In the genomic region with DNA sequence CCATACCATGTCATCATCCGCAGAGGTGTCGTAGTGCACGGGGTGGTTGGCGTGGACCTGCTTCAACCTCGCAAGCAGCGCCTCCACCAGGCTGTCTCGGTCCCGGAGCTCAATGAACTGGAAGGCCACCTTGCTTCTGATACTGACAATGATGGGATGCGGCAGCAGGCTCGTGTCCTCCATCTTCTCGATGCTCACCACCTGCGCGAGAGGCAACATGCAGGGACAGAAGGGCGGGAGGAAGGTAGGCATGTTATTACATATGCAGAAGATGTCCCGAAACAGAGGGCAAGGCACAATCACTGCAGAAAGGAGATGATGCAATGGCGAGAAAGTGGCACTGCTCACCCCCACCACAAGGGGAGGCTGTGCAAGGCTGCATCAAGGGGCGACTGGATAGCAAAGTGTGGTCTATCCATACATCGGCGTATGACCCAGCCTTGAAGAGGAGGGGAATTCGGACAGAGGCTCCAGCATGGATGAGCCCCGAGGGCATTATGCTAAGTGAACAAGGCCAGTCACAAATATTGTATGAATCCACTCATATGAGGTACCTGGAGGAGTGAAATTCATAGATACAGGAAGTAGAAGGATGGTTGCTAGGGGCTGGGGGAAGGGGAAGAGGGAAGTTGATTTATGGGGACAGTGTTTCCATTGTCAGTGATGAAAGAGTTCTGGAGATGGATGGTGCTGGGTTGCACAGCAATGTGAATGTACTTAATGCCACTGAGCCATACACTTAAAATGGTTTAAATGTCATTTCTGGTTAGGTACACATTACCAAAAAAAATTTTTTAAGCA, we compare ENCODE assay signal across 9 cellular contexts. TPM values are rescaled to one million over a fixed set of nuclear protein-coding genes. Genes with fewer than 3 reads are reported as not detected.
DNase-seq lines count a peak whose midpoint lies in the region; ATAC-seq and TF ChIP-seq lines count a peak whose summit lies in the region.
"Had no signal": no experiment of that assay in that cellular context is flagged by ENCODE, and none has a peak within 500 bp of the region (broad histone marks: within the 10 kb centered on the region; RNA-seq: fewer than 3 reads in every experiment).

No MANE protein-coding gene starts in this region.

- H2BK15ac ChIP-seq in IMR-90 (ENCODE audit: low read depth, low read length): no peak overlapping the region; the same call in 2 of the 3 replicates

- no peak overlapping the region for H3K4me2 ChIP-seq in IMR-90 (ENCODE audit: low read depth, low read length)

- H3K27me3 ChIP-seq in IMR-90 (ENCODE audit: control insufficient read depth, insufficient read depth, low read length): no peaks in the 10 kb centered on the region; the same call in 1 of the 2 replicates
- H3K27me3 ChIP-seq in right lobe of liver: no peaks in the 10 kb centered on the region
- H3K27me3 ChIP-seq in vagina: no peaks in the 10 kb centered on the region

- H3K27me3 Mint-ChIP-seq in activated T-cell treated with anti-CD3 and anti-CD28 coated beads, Interleukin-2, amount 50 U/mL, for 72 hours (ENCODE audit: low read depth): no peaks in the 10 kb centered on the region

- peak overlapping the region; percentile 66 for H3K27ac Mint-ChIP-seq in activated T-cell treated with anti-CD3 and anti-CD28 coated beads, Interleukin-2, amount 50 U/mL, for 72 hours
- H3K27ac Mint-ChIP-seq: immature natural killer cell had no signal

- H3K9me3 ChIP-seq in IMR-90 (ENCODE audit: control insufficient read depth, insufficient read depth, low read length) (no peaks in the 10 kb centered on the region), right lobe of liver (no peaks in the 10 kb centered on the region), vagina (no peaks in the 10 kb centered on the region)

- no peaks in the 10 kb centered on the region for H3K9me3 Mint-ChIP-seq in activated T-cell treated with anti-CD3 and anti-CD28 coated beads, Interleukin-2, amount 50 U/mL, for 72 hours

- TF ChIP-seq POLR2A in IMR-90 (IDR thresholded peaks at IDR 0.05; ENCODE audit: low read depth, low read length): no peak
- TF ChIP-seq POLR2A in right lobe of liver (IDR thresholded peaks at IDR 0.05): no peak
- no peak for TF ChIP-seq POLR2A in vagina (IDR thresholded peaks at IDR 0.05)

- BruUV-seq in IMR-90 (replicated peaks; lab: Mats Ljungman, UMichigan): no TSS peak

- no peak overlapping the region for H3K27ac ChIP-seq in IMR-90 (ENCODE audit: insufficient read depth, low read length)
- H3K27ac ChIP-seq in right lobe of liver: no peak overlapping the region
- no peak overlapping the region for H3K27ac ChIP-seq in vagina

- H4K5ac ChIP-seq in IMR-90 (ENCODE audit: low read depth, low read length): no peak overlapping the region

- H3K4me1 ChIP-seq in IMR-90 (ENCODE audit: control insufficient read depth, insufficient read depth, low read length) (no peaks in the 10 kb centered on the region), right lobe of liver (no peaks in the 10 kb centered on the region), vagina (no peaks in the 10 kb centered on the region)

- no peaks in the 10 kb centered on the region for H3K79me1 ChIP-seq in IMR-90 (ENCODE audit: low read depth in 1 of 2, low read length in 2 of 2)

- peak; percentile 37 for DNase-seq in DMS53 treated with DMSO at 0.1 percent for 48 hours (lab: John Stamatoyannopoulos, UW; ENCODE audit: unreplicated experiment)
- no peak for DNase-seq in IMR-90
- peak; percentile 37 to 46 for DNase-seq in activated T-cell treated with anti-CD3 and anti-CD28 coated beads, Interleukin-2, amount 50 U/mL, for 72 hours
- no peak for DNase-seq in right lobe of liver
- DNase-seq in 8988T: no peak
- no peak for DNase-seq in vagina (ENCODE audit: extremely low spot score in 2 of 2)

- H3K23ac ChIP-seq in IMR-90 (ENCODE audit: low read depth, low read length): no peak overlapping the region

- no peak overlapping the region for H3K56ac ChIP-seq in IMR-90 (ENCODE audit: extremely low read depth, insufficient read depth, low read length)

- H3K18ac ChIP-seq in IMR-90 (ENCODE audit: low read depth, low read length): no peak overlapping the region

- peak overlapping the region; percentile 16 to 56 for H3K4me3 Mint-ChIP-seq in activated T-cell treated with anti-CD3 and anti-CD28 coated beads, Interleukin-2, amount 50 U/mL, for 72 hours
- H3K4me3 Mint-ChIP-seq: immature natural killer cell had no signal

- ATAC-seq in IMR-90 (ENCODE audit: low read depth) (no peak), right lobe of liver (peak; percentile 50 to 70 (median 62)), HG02884 (IDR thresholded peaks at IDR 0.05; ENCODE audit: unreplicated experiment) (no peak), GM18868 (IDR thresholded peaks at IDR 0.05; ENCODE audit: unreplicated experiment) (no peak)
- ATAC-seq in activated T-cell treated with anti-CD3 and anti-CD28 coated beads, Interleukin-2, amount 50 U/mL, for 72 hours (replicated peaks in 1 of 2): peak; percentile 45 to 75

- H2BK120ac ChIP-seq in IMR-90 (ENCODE audit: low read depth, low read length): peak overlapping the region; percentile 22; the same call in 1 of the 2 replicates

- H3K36me3 Mint-ChIP-seq in activated T-cell treated with anti-CD3 and anti-CD28 coated beads, Interleukin-2, amount 50 U/mL, for 72 hours (ENCODE audit: insufficient read depth in 2 of 2): no peaks in the 10 kb centered on the region
- H3K36me3 Mint-ChIP-seq: immature natural killer cell had no signal

- no peak overlapping the region for H2BK20ac ChIP-seq in IMR-90 (ENCODE audit: low read depth, low read length)

- TF ChIP-seq CTCF in IMR-90 (conservative IDR thresholded peaks at IDR 0.05; ENCODE audit: low read depth, low read length): peak; percentile 30
- peak; percentile 41 to 55 (median 49) for TF ChIP-seq CTCF in right lobe of liver (IDR thresholded peaks at IDR 0.05)
- TF ChIP-seq CTCF in vagina (IDR thresholded peaks at IDR 0.05): peak in 1 of 3 experiments; percentile 10

- peaks cover 7% of the 10 kb centered on the region for H3K9me1 ChIP-seq in IMR-90 (ENCODE audit: insufficient read depth, low read length)

- no peak; the same call in 1 of the 2 replicates for TF ChIP-seq RAD21 in IMR-90 (IDR thresholded peaks at IDR 0.05; ENCODE audit: low read length)

- 0 out of 2 replicates have a peak overlapping the region, but pooled peaks have one; percentile 46 for H3K14ac ChIP-seq in IMR-90 (replicated peaks; ENCODE audit: low read depth, low read length)

- peak overlapping the region in 1 of 2 experiments; percentile 50; a peak in 1 of 4 replicates for H4K8ac ChIP-seq in IMR-90 (ENCODE audit: low read depth in 2 of 2, low read length in 2 of 2)

- H3K4me1 Mint-ChIP-seq in activated T-cell treated with anti-CD3 and anti-CD28 coated beads, Interleukin-2, amount 50 U/mL, for 72 hours (ENCODE audit: low read depth): peaks cover 19% of the 10 kb centered on the region
- H3K4me1 Mint-ChIP-seq: immature natural killer cell had no signal

- peak overlapping the region; percentile 46 for H3K4ac ChIP-seq in IMR-90 (ENCODE audit: low read depth, low read length)

- H3K36me3 ChIP-seq in IMR-90 (ENCODE audit: control insufficient read depth, insufficient read depth, low read length) (peaks cover 3% of the 10 kb centered on the region; the same call in 1 of the 2 replicates), right lobe of liver (peaks cover 0 to 49% (median 30%) of the 10 kb centered on the region in 4 donors), vagina (peaks cover 0 to 39% of the 10 kb centered on the region in 2 donors)

- H2AK9ac ChIP-seq in IMR-90 (replicated peaks; ENCODE audit: low read depth, low read length, poor library complexity): peak overlapping the region; percentile 76

- dilution Hi-C loops in IMR-90 (cut with HindIII; ENCODE audit: low sequenced_read_pairs, unreplicated experiment): no loop called here

- H2AK5ac ChIP-seq in IMR-90 (ENCODE audit: low read depth, low read length): peak overlapping the region; percentile 88; the same call in 1 of the 2 replicates

- H3K9ac ChIP-seq in IMR-90 (ENCODE audit: low read depth, low read length): no peak overlapping the region

- H3K4me3 ChIP-seq in IMR-90 (ENCODE audit: insufficient read depth, low read depth, low read length) (no peak overlapping the region), right lobe of liver (no peak overlapping the region), vagina (no peak overlapping the region)

- in situ Hi-C loops in IMR-90 (cut with MboI; ENCODE audit: low sequenced_read_pairs): loop anchor here (5.0 kb wide), 1 partner anchor 169 kb away; no protein-coding TSS in a partner anchor

- H4K20me1 ChIP-seq in IMR-90 (ENCODE audit: insufficient read depth, low read length): no peaks in the 10 kb centered on the region

- WGBS in IMR-90 (ENCODE audit: extremely low coverage in 2 of 2, insufficient read length in 1 of 2), 2 experiments: 93% methylated on average over 12 of the region's 21 CpGs; no CpG with 5 or more reads in 1 of the 2 experiments
- WGBS in right lobe of liver (ENCODE audit: insufficient coverage, low coverage, low lambda C conversion rate, missing lambda C conversion rate): 87% methylated on average over 13 of the region's 21 CpGs

- POLR2A ChIA-PET in IMR-90 (lab: Charles Lee; ENCODE audit: unreplicated experiment): no interaction called here

- CTCF ChIA-PET in IMR-90 (lab: Yijun Ruan, JAX): interaction anchor here (0.7 to 3.6 kb wide), 2 partner anchors 26 to 166 kb away, joined by 7 to 15 read pairs; no protein-coding TSS in a partner anchor

- intact Hi-C loops in IMR-90 (cut with micrococcal nuclease): no loop called here
- intact Hi-C loops in right lobe of liver (cut with DNase I): no loop called here
- intact Hi-C loops in vagina (cut with DNase I): no loop called here

- no peak overlapping the region for H2BK5ac ChIP-seq in IMR-90 (ENCODE audit: low read depth, low read length, poor library complexity, severe bottlenecking)

- peak overlapping the region; percentile 67 for H2AFZ ChIP-seq in IMR-90 (replicated peaks; ENCODE audit: low read length, poor library complexity)

- peak overlapping the region; percentile 59 for H4K91ac ChIP-seq in IMR-90 (ENCODE audit: insufficient read depth, low read depth, low read length)

TF ChIP-seq in IMR-90, 13 proteins besides CTCF, POLR2A, EP300 and RAD21 (continues in another document):
- no peak for TF ChIP-seq ELK1 (IDR thresholded peaks at IDR 0.05; ENCODE audit: borderline replicate concordance, low read depth, low read length)

RNA-seq across cellular contexts. Expression of gene RPL31, which starts 36.6 kb away (rescaled TPM):
- total RNA-seq in IMR-90 (2012; rRNA removed) (358 and 938 TPM in 2 replicates), right lobe of liver (100 to 1,000 TPM; 363 to 497 (median 443) TPM), vagina (1,122 TPM)
- 2,908 and 2,963 TPM in 2 replicates for polyA plus RNA-seq in IMR-90 (2012; rRNA removed)
- polyA plus RNA-seq in IMR-90 (2012; cell fraction: cytosol; rRNA removed): 1,196 and 1,893 TPM in 2 replicates
- polyA plus RNA-seq in IMR-90 (2012; cell fraction: nucleus; rRNA removed; ENCODE audit: low replicate concordance): 150 and 1,238 TPM in 2 replicates
- 1,000 to 10,000 TPM; 1,385 to 1,395 TPM for total RNA-seq in activated T-cell treated with anti-CD3 and anti-CD28 coated beads, Interleukin-2, amount 50 U/mL, for 72 hours

Comparison
In these comparisons a context has a peak if more than half of its experiments do, and no peak if none do; other contexts are left out.
1. DNase-seq: peak in DMS53 treated with DMSO at 0.1 percent for 48 hours (single experiment) and activated T-cell treated with anti-CD3 and anti-CD28 coated beads, Interleukin-2, amount 50 U/mL, for 72 hours (2 of 2); none in IMR-90 (single experiment), right lobe of liver (0 of 3), 8988T (single experiment) and vagina (0 of 2).
2. ATAC-seq: peak in activated T-cell treated with anti-CD3 and anti-CD28 coated beads, Interleukin-2, amount 50 U/mL, for 72 hours (2 of 2) and right lobe of liver (4 of 4); none in IMR-90 (single experiment), HG02884 (single experiment) and GM18868 (single experiment).